In the genomic region with DNA sequence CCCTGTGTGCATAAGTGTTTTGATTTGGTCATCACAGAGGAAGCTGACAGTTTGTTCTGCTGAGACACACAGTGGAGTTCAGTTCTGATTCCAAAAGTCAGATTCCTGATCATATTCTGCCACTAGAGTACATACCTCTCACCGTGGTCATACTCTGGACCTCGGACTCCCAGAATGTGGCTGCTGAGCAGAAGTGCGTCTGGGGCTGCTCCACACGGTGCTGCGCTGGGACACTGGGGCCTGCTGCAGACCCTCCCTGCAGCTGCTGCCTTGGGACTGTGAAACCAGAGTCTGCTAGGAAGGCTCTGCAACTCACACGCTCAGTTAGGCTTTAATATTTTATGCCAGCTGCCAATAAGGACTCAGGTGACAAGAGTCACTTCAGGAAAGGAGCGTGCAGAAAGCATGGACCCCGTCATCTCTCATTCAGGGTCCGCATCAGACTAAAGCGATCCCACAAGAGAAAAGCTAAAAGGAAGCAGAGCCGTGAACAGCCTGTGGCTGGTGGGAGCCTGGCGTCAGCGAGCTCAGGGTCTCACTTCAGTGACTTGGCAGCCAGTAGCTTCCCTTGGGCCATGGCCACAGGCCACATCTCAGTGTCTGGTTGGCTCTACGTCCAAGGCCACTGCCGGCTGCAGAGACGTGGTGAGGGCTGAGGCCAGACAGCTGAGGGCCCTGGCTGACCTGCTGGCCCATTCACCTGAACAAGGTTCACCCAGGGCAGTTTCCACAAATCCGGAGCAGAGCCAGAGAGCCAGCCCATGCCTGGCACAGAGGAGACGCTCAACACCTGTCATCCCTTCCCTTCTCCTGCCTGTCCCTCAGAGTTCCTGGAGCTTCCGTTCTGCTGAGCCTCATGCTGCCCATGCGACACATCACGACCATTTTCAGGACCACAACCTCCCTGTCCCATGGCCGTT, we compare ENCODE assay signal across 1 cellular context.
TF ChIP-seq lines count a peak whose summit lies in the region.

No MANE protein-coding gene starts in this region.

TF ChIP-seq in HepG2, 621 proteins besides CTCF, POLR2A, EP300 and RAD21 (continued from another document and continues in another):
- TF ChIP-seq TRAFD1 (CRISPR knock-in tag; IDR thresholded peaks at IDR 0.05; ENCODE audit: borderline replicate concordance) (peak; percentile 87; the same call in 1 of the 2 replicates), ZFAT (CRISPR knock-in tag; conservative IDR thresholded peaks at IDR 0.05) (no peak), SP5 (CRISPR knock-in tag; IDR thresholded peaks at IDR 0.05; ENCODE audit: borderline replicate concordance, low read depth) (peak; percentile 48; the same call in 1 of the 2 replicates), ATF2 (CRISPR knock-in tag; IDR thresholded peaks at IDR 0.05) (peak; percentile 67), SOX6 (IDR thresholded peaks at IDR 0.05) (no peak), SOX6 (CRISPR knock-in tag; IDR thresholded peaks at IDR 0.05) (peak; percentile 78), RELA (CRISPR knock-in tag; IDR thresholded peaks at IDR 0.05) (0 out of 2 replicates have a peak, but pooled peaks have one; percentile 20), HNF4A (CRISPR knock-in tag; IDR thresholded peaks at IDR 0.05) (peak; percentile 94), ETV5 (CRISPR knock-in tag; IDR thresholded peaks at IDR 0.05; ENCODE audit: borderline replicate concordance) (peak; percentile 73), ESRRA (CRISPR knock-in tag; IDR thresholded peaks at IDR 0.05; ENCODE audit: low read depth) (peak; percentile 86; the same call in 1 of the 2 replicates), KAT2B (IDR thresholded peaks at IDR 0.05; ENCODE audit: borderline replicate concordance, low read depth, low read length) (no peak), HMGA1 (CRISPR knock-in tag; conservative IDR thresholded peaks at IDR 0.05) (no peak), HHEX (CRISPR knock-in tag; IDR thresholded peaks at IDR 0.05) (no peak), ZSCAN31 (CRISPR knock-in tag; IDR thresholded peaks at IDR 0.05; ENCODE audit: low read depth) (peak; percentile 91), HOXA7 (CRISPR knock-in tag; IDR thresholded peaks at IDR 0.05) (no peak), TFDP2 (CRISPR knock-in tag; IDR thresholded peaks at IDR 0.05) (no peak), ZNF747 (CRISPR knock-in tag; IDR thresholded peaks at IDR 0.05; ENCODE audit: borderline replicate concordance) (peak; percentile 65), FLYWCH1 (CRISPR knock-in tag; IDR thresholded peaks at IDR 0.05) (no peak), IRX3 (CRISPR knock-in tag; IDR thresholded peaks at IDR 0.05; ENCODE audit: borderline replicate concordance, low read depth) (0 out of 2 replicates have a peak, but pooled peaks have one; percentile 34), XRCC5 (optimal IDR thresholded peaks at IDR 0.05; ENCODE audit: low read length) (peak; percentile 37), MIXL1 (CRISPR knock-in tag; IDR thresholded peaks at IDR 0.05) (peak; percentile 69), GTF3A (CRISPR knock-in tag; conservative IDR thresholded peaks at IDR 0.05) (peak; percentile 51; the same call in 1 of the 2 replicates), HMG20B (CRISPR knock-in tag; conservative IDR thresholded peaks at IDR 0.05) (peak; percentile 49; the same call in 1 of the 2 replicates), BRD4 (CRISPR knock-in tag; IDR thresholded peaks at IDR 0.05) (peak; percentile 75), ZNF850 (CRISPR knock-in tag; conservative IDR thresholded peaks at IDR 0.05) (no peak), ADNP (CRISPR knock-in tag; IDR thresholded peaks at IDR 0.05) (no peak), PAX8 (CRISPR knock-in tag; IDR thresholded peaks at IDR 0.05; ENCODE audit: borderline replicate concordance) (no peak), TOE1 (CRISPR knock-in tag; IDR thresholded peaks at IDR 0.05) (no peak), BHLHE40 (IDR thresholded peaks at IDR 0.05; ENCODE audit: low read length) (no peak), RFX1 (IDR thresholded peaks at IDR 0.05) (no peak), SRF (IDR thresholded peaks at IDR 0.05; ENCODE audit: low read depth, low read length) (no peak)
- TF ChIP-seq, protein P1, sequence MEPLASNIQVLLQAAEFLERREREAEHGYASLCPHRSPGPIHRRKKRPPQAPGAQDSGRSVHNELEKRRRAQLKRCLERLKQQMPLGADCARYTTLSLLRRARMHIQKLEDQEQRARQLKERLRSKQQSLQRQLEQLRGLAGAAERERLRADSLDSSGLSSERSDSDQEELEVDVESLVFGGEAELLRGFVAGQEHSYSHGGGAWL (CRISPR knock-in tag; IDR thresholded peaks at IDR 0.05): peak; percentile 65; the same call in 1 of the 2 replicates
- TF ChIP-seq, protein P2, sequence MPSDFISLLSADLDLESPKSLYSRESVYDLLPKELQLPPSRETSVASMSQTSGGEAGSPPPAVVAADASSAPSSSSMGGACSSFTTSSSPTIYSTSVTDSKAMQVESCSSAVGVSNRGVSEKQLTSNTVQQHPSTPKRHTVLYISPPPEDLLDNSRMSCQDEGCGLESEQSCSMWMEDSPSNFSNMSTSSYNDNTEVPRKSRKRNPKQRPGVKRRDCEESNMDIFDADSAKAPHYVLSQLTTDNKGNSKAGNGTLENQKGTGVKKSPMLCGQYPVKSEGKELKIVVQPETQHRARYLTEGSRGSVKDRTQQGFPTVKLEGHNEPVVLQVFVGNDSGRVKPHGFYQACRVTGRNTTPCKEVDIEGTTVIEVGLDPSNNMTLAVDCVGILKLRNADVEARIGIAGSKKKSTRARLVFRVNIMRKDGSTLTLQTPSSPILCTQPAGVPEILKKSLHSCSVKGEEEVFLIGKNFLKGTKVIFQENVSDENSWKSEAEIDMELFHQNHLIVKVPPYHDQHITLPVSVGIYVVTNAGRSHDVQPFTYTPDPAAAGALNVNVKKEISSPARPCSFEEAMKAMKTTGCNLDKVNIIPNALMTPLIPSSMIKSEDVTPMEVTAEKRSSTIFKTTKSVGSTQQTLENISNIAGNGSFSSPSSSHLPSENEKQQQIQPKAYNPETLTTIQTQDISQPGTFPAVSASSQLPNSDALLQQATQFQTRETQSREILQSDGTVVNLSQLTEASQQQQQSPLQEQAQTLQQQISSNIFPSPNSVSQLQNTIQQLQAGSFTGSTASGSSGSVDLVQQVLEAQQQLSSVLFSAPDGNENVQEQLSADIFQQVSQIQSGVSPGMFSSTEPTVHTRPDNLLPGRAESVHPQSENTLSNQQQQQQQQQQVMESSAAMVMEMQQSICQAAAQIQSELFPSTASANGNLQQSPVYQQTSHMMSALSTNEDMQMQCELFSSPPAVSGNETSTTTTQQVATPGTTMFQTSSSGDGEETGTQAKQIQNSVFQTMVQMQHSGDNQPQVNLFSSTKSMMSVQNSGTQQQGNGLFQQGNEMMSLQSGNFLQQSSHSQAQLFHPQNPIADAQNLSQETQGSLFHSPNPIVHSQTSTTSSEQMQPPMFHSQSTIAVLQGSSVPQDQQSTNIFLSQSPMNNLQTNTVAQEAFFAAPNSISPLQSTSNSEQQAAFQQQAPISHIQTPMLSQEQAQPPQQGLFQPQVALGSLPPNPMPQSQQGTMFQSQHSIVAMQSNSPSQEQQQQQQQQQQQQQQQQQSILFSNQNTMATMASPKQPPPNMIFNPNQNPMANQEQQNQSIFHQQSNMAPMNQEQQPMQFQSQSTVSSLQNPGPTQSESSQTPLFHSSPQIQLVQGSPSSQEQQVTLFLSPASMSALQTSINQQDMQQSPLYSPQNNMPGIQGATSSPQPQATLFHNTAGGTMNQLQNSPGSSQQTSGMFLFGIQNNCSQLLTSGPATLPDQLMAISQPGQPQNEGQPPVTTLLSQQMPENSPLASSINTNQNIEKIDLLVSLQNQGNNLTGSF (CRISPR knock-in tag; IDR thresholded peaks at IDR 0.05): peak; percentile 23; the same call in 1 of the 2 replicates
- TF ChIP-seq, protein P3, sequence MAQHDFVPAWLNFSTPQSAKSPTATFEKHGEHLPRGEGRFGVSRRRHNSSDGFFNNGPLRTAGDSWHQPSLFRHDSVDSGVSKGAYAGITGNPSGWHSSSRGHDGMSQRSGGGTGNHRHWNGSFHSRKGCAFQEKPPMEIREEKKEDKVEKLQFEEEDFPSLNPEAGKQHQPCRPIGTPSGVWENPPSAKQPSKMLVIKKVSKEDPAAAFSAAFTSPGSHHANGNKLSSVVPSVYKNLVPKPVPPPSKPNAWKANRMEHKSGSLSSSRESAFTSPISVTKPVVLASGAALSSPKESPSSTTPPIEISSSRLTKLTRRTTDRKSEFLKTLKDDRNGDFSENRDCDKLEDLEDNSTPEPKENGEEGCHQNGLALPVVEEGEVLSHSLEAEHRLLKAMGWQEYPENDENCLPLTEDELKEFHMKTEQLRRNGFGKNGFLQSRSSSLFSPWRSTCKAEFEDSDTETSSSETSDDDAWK (CRISPR knock-in tag; IDR thresholded peaks at IDR 0.05): no peak
- TF ChIP-seq, protein P4, sequence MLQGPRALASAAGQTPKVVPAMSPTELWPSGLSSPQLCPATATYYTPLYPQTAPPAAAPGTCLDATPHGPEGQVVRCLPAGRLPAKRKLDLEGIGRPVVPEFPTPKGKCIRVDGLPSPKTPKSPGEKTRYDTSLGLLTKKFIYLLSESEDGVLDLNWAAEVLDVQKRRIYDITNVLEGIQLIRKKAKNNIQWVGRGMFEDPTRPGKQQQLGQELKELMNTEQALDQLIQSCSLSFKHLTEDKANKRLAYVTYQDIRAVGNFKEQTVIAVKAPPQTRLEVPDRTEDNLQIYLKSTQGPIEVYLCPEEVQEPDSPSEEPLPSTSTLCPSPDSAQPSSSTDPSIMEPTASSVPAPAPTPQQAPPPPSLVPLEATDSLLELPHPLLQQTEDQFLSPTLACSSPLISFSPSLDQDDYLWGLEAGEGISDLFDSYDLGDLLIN (CRISPR knock-in tag; IDR thresholded peaks at IDR 0.05; ENCODE audit: borderline replicate concordance): 0 out of 2 replicates have a peak, but pooled peaks have one; percentile 38
- TF ChIP-seq, protein P5, sequence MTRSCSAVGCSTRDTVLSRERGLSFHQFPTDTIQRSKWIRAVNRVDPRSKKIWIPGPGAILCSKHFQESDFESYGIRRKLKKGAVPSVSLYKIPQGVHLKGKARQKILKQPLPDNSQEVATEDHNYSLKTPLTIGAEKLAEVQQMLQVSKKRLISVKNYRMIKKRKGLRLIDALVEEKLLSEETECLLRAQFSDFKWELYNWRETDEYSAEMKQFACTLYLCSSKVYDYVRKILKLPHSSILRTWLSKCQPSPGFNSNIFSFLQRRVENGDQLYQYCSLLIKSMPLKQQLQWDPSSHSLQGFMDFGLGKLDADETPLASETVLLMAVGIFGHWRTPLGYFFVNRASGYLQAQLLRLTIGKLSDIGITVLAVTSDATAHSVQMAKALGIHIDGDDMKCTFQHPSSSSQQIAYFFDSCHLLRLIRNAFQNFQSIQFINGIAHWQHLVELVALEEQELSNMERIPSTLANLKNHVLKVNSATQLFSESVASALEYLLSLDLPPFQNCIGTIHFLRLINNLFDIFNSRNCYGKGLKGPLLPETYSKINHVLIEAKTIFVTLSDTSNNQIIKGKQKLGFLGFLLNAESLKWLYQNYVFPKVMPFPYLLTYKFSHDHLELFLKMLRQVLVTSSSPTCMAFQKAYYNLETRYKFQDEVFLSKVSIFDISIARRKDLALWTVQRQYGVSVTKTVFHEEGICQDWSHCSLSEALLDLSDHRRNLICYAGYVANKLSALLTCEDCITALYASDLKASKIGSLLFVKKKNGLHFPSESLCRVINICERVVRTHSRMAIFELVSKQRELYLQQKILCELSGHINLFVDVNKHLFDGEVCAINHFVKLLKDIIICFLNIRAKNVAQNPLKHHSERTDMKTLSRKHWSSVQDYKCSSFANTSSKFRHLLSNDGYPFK (CRISPR knock-in tag; IDR thresholded peaks at IDR 0.05; ENCODE audit: borderline replicate concordance): peak; percentile 77; the same call in 1 of the 2 replicates
- TF ChIP-seq, protein P6, sequence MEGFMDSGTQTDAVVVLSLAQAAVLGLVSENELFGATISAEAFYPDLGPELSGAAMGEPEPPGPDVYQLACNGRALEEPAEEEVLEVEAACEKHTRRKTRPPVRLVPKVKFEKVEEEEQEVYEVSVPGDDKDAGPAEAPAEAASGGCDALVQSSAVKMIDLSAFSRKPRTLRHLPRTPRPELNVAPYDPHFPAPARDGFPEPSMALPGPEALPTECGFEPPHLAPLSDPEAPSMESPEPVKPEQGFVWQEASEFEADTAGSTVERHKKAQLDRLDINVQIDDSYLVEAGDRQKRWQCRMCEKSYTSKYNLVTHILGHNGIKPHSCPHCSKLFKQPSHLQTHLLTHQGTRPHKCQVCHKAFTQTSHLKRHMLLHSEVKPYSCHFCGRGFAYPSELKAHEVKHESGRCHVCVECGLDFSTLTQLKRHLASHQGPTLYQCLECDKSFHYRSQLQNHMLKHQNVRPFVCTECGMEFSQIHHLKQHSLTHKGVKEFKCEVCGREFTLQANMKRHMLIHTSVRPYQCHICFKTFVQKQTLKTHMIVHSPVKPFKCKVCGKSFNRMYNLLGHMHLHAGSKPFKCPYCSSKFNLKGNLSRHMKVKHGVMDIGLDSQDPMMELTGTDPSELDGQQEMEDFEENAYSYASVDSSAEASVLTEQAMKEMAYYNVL (CRISPR knock-in tag; IDR thresholded peaks at IDR 0.05; ENCODE audit: borderline replicate concordance): peak; percentile 69; the same call in 1 of the 2 replicates
